6 cellular contexts compared by ENCODE assay signal in genomic region chr20:63941282-63942060, GRCh38. TPM values are rescaled to one million over a fixed set of nuclear protein-coding genes. Genes with fewer than 3 reads are reported as not detected.
DNase-seq lines count a peak whose midpoint lies in the region; ATAC-seq, FAIRE-seq and TF ChIP-seq lines count a peak whose summit lies in the region.

No MANE protein-coding gene starts in this region.

- no peaks in the 10 kb centered on the region for H3K9me3 ChIP-seq in trophoblast cell (ENCODE audit: insufficient read depth, low read depth, low read length)

- H3K9ac ChIP-seq in trophoblast cell (ENCODE audit: low read length) = no peak overlapping the region

- DNase-seq in H54 (ENCODE audit: insufficient read length, low spot score) (peak; percentile 59), left ventricle myocardium superior (peak; percentile 64), trophoblast cell (no peak), DMS114 treated with DMSO at 0.1 percent for 48 hours (lab: John Stamatoyannopoulos, UW; ENCODE audit: unreplicated experiment) (no peak), SK-N-DZ (ENCODE audit: low spot score) (no peak)
- peak; percentile 92 for DNase-seq in activated CD4-positive, alpha-beta memory T cell treated with anti-CD3 and anti-CD28 coated beads, Interleukin-2, amount 10 ng/mL, durations not matched to agents 7 days and 5 days

- H3K9me3 Mint-ChIP-seq in activated CD4-positive, alpha-beta memory T cell treated with anti-CD3 and anti-CD28 coated beads, Interleukin-2, amount 10 ng/mL, durations not matched to agents 7 days and 5 days = no peaks in the 10 kb centered on the region

- FAIRE-seq in H54 (lab: Jason Lieb, UNC) = no peak

- H2BK12ac ChIP-seq in trophoblast cell (ENCODE audit: low read length) = no peak overlapping the region

- TF ChIP-seq POLR2A in H54 (IDR thresholded peaks at IDR 0.05; ENCODE audit: low read depth, low read length) = no peak

- no peaks in the 10 kb centered on the region for H3K27me3 Mint-ChIP-seq in activated CD4-positive, alpha-beta memory T cell treated with anti-CD3 and anti-CD28 coated beads, Interleukin-2, amount 10 ng/mL, durations not matched to agents 7 days and 5 days

- peak overlapping the region; percentile 90 for H3K27ac Mint-ChIP-seq in activated CD4-positive, alpha-beta memory T cell treated with anti-CD3 and anti-CD28 coated beads, Interleukin-2, amount 10 ng/mL, durations not matched to agents 7 days and 5 days

- peaks cover 44% of the 10 kb centered on the region for H3K36me3 Mint-ChIP-seq in activated CD4-positive, alpha-beta memory T cell treated with anti-CD3 and anti-CD28 coated beads, Interleukin-2, amount 10 ng/mL, durations not matched to agents 7 days and 5 days (ENCODE audit: low read depth)

- no peak overlapping the region for H2AK5ac ChIP-seq in trophoblast cell (ENCODE audit: low read length)

- no peak overlapping the region for H3K18ac ChIP-seq in trophoblast cell (ENCODE audit: low read length)

- no peak overlapping the region for H3K14ac ChIP-seq in trophoblast cell (ENCODE audit: low read length)

- POLR2A ChIA-PET in activated CD4-positive, alpha-beta memory T cell treated with anti-CD3 and anti-CD28 coated beads, Interleukin-2, amount 10 ng/mL, durations not matched to agents 7 days and 5 days (lab: Charles Lee) = interaction anchor here (1.2 to 1.6 kb wide), 2 partner anchors 17 to 45 kb away, joined by 4 to 5 read pairs; no protein-coding TSS in a partner anchor

- no peak overlapping the region for H2AFZ ChIP-seq in trophoblast cell (ENCODE audit: insufficient read depth, low read length, poor library complexity)

- H4K8ac ChIP-seq in trophoblast cell (ENCODE audit: low read depth, low read length) = no peak overlapping the region

- H3K23ac ChIP-seq in trophoblast cell (ENCODE audit: low read length) = no peak overlapping the region

- peaks cover 27% of the 10 kb centered on the region for H3K4me1 Mint-ChIP-seq in activated CD4-positive, alpha-beta memory T cell treated with anti-CD3 and anti-CD28 coated beads, Interleukin-2, amount 10 ng/mL, durations not matched to agents 7 days and 5 days

- no peak overlapping the region for H3K27ac ChIP-seq in trophoblast cell (ENCODE audit: low read depth, low read length)

- intact Hi-C loops in left ventricle myocardium superior (cut with micrococcal nuclease) = no loop called here

- peaks cover 2% of the 10 kb centered on the region for H3K79me2 ChIP-seq in trophoblast cell (ENCODE audit: control insufficient read depth, insufficient read depth, low read length, poor library complexity)

- peak overlapping the region; percentile 27 for H3K4me3 Mint-ChIP-seq in activated CD4-positive, alpha-beta memory T cell treated with anti-CD3 and anti-CD28 coated beads, Interleukin-2, amount 10 ng/mL, durations not matched to agents 7 days and 5 days

- WGBS in trophoblast cell (ENCODE audit: extremely low coverage, insufficient coverage, insufficient read length) = no CpG with 5 or more reads among the region's 37 CpGs

- peak; percentile 20 for ATAC-seq in left ventricle myocardium superior

- peaks cover 14 to 18% of the 10 kb centered on the region in 2 experiments for H3K4me1 ChIP-seq in trophoblast cell (ENCODE audit: control insufficient read depth in 1 of 2, insufficient read depth in 2 of 2, low read length in 2 of 2)

- H4K12ac ChIP-seq in trophoblast cell (ENCODE audit: low read depth, low read length) = no peak overlapping the region

- no peak overlapping the region for H3K4me2 ChIP-seq in trophoblast cell (ENCODE audit: low read length)

- H3K27me3 ChIP-seq in trophoblast cell (ENCODE audit: insufficient read depth, low read length) = no peaks in the 10 kb centered on the region

- no peak overlapping the region for H2BK5ac ChIP-seq in trophoblast cell (ENCODE audit: low read depth, low read length, poor library complexity)

- peaks cover 9% of the 10 kb centered on the region for H3K79me1 ChIP-seq in trophoblast cell (ENCODE audit: low read length)

- H4K91ac ChIP-seq in trophoblast cell (ENCODE audit: low read depth, low read length) = no peak overlapping the region

- H2BK120ac ChIP-seq in trophoblast cell (ENCODE audit: insufficient read depth, low read length, poor library complexity) = no peak overlapping the region

- H3K36me3 ChIP-seq in trophoblast cell (ENCODE audit: control insufficient read depth in 1 of 2, insufficient read depth in 2 of 2, low read length in 2 of 2) = peaks cover 61 to 66% of the 10 kb centered on the region in 2 experiments

- H3K4me3 ChIP-seq in trophoblast cell (ENCODE audit: low read depth, low read length) = no peak overlapping the region

- CTCF ChIA-PET in activated CD4-positive, alpha-beta memory T cell treated with anti-CD3 and anti-CD28 coated beads, Interleukin-2, amount 10 ng/mL, durations not matched to agents 7 days and 5 days (lab: Charles Lee) = interaction anchor here (0.8 to 1.0 kb wide), 2 partner anchors 14 to 39 kb away, joined by 3 to 4 read pairs; no protein-coding TSS in a partner anchor

- no peak overlapping the region for H3K4ac ChIP-seq in trophoblast cell (ENCODE audit: low read depth, low read length)

RNA-seq across cellular contexts. Expression of gene UCKL1, which starts 14.7 kb away (rescaled TPM):
- total RNA-seq in activated CD4-positive, alpha-beta memory T cell treated with anti-CD3 and anti-CD28 coated beads, Interleukin-2, amount 10 ng/mL, durations not matched to agents 7 days and 5 days = 10 to 100 TPM; 36.3 to 36.6 TPM
- 59.9 TPM for total RNA-seq in left ventricle myocardium superior
- 28.2 and 30.1 TPM in 2 replicates for polyA plus RNA-seq in trophoblast cell (2013)
- polyA plus RNA-seq in SK-N-DZ (2014; cell fraction: cytosol; rRNA removed) = 37.5 and 37.9 TPM in 2 replicates
- 113 and 219 TPM in 2 replicates for polyA plus RNA-seq in SK-N-DZ (2014; cell fraction: nucleus; rRNA removed)

RNA-seq across cellular contexts. Expression of gene ZNF512B, which starts 28.3 kb away (rescaled TPM):
- 10 to 100 TPM; 16.5 to 16.7 TPM for total RNA-seq in activated CD4-positive, alpha-beta memory T cell treated with anti-CD3 and anti-CD28 coated beads, Interleukin-2, amount 10 ng/mL, durations not matched to agents 7 days and 5 days
- total RNA-seq in left ventricle myocardium superior = 14.0 TPM
- polyA plus RNA-seq in trophoblast cell (2013) = 7.5 and 7.8 TPM in 2 replicates
- 23.6 and 26.7 TPM in 2 replicates for polyA plus RNA-seq in SK-N-DZ (2014; cell fraction: cytosol; rRNA removed)
- polyA plus RNA-seq in SK-N-DZ (2014; cell fraction: nucleus; rRNA removed) = 70.8 and 86.4 TPM in 2 replicates

RNA-seq across cellular contexts. Expression of gene SAMD10, which starts 38.0 kb away (rescaled TPM):
- 10 to 100 TPM; 18.3 to 21.0 TPM for total RNA-seq in activated CD4-positive, alpha-beta memory T cell treated with anti-CD3 and anti-CD28 coated beads, Interleukin-2, amount 10 ng/mL, durations not matched to agents 7 days and 5 days
- total RNA-seq in left ventricle myocardium superior = 6.4 TPM
- polyA plus RNA-seq in trophoblast cell (2013) = 4.3 and 4.5 TPM in 2 replicates
- 3.9 and 16.4 TPM in 2 replicates for polyA plus RNA-seq in SK-N-DZ (2014; cell fraction: cytosol; rRNA removed)
- 29.2 and 35.3 TPM in 2 replicates for polyA plus RNA-seq in SK-N-DZ (2014; cell fraction: nucleus; rRNA removed)

RNA-seq across cellular contexts. Expression of gene PRPF6, which starts 39.5 kb away (rescaled TPM):
- total RNA-seq in activated CD4-positive, alpha-beta memory T cell treated with anti-CD3 and anti-CD28 coated beads, Interleukin-2, amount 10 ng/mL, durations not matched to agents 7 days and 5 days = 10 to 100 TPM; 58.4 to 60.4 TPM
- 50.6 TPM for total RNA-seq in left ventricle myocardium superior
- polyA plus RNA-seq in trophoblast cell (2013) = 45.4 and 45.8 TPM in 2 replicates
- polyA plus RNA-seq in SK-N-DZ (2014; cell fraction: cytosol; rRNA removed) = 137 and 140 TPM in 2 replicates
- polyA plus RNA-seq in SK-N-DZ (2014; cell fraction: nucleus; rRNA removed) = 105 and 126 TPM in 2 replicates

RNA-seq across cellular contexts. Expression of gene DNAJC5, which starts 46.5 kb away (rescaled TPM):
- 10 to 100 TPM; 58.6 to 59.7 TPM for total RNA-seq in activated CD4-positive, alpha-beta memory T cell treated with anti-CD3 and anti-CD28 coated beads, Interleukin-2, amount 10 ng/mL, durations not matched to agents 7 days and 5 days
- total RNA-seq in left ventricle myocardium superior = 47.3 TPM
- 24.9 and 25.0 TPM in 2 replicates for polyA plus RNA-seq in trophoblast cell (2013)
- polyA plus RNA-seq in SK-N-DZ (2014; cell fraction: cytosol; rRNA removed) = 48.5 and 54.7 TPM in 2 replicates
- polyA plus RNA-seq in SK-N-DZ (2014; cell fraction: nucleus; rRNA removed) = 42.9 and 44.8 TPM in 2 replicates

Comparison
In these comparisons a context has a peak if more than half of its experiments do, and no peak if none do; other contexts are left out.
1. DNase-seq: peak in H54 (single experiment), activated CD4-positive, alpha-beta memory T cell treated with anti-CD3 and anti-CD28 coated beads, Interleukin-2, amount 10 ng/mL, durations not matched to agents 7 days and 5 days (single experiment) and left ventricle myocardium superior (single experiment); none in trophoblast cell (0 of 2), DMS114 treated with DMSO at 0.1 percent for 48 hours (single experiment) and SK-N-DZ (single experiment).